Comparison of ENCODE assay signal across 1 cellular context in the genomic region with DNA sequence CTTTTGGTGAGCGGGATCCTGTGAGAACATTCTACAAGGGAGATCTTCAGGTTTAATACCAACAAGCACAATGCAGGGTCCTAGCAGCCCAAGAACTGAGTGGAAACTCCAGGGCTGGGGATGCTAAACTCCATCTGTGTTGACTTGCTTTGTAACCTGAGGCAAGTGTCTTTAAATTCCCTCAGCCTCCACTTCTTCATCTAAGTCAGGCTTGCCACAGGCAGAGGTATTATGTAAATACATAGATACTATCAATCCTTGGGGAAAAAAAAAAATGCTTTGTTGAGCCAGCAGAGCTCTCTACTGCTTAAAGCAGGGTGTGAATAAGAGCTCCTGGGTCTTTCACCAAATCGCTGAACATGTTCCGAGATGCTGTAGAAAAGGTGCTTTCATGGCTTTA.
TF ChIP-seq lines count a peak whose summit lies in the region.

No MANE protein-coding gene starts in this region.

TF ChIP-seq in H1, 55 proteins besides CTCF, POLR2A, EP300 and RAD21:
- no peak for TF ChIP-seq ASH2L (IDR thresholded peaks at IDR 0.05; ENCODE audit: low read length)
- TF ChIP-seq TEAD4 (IDR thresholded peaks at IDR 0.05; ENCODE audit: low read depth, low read length), result no peak
- no peak for TF ChIP-seq GTF2F1 (IDR thresholded peaks at IDR 0.05; ENCODE audit: borderline replicate concordance, low read depth, low read length)
- TF ChIP-seq HDAC2 (IDR thresholded peaks at IDR 0.05; ENCODE audit: borderline replicate concordance in 1 of 2, low read depth in 2 of 2, low read length in 2 of 2), result no peak
- TF ChIP-seq SP2 (IDR thresholded peaks at IDR 0.05; ENCODE audit: low read length), result no peak
- no peak for TF ChIP-seq SIN3A (conservative IDR thresholded peaks at IDR 0.05 in 1 of 2, IDR thresholded peaks at IDR 0.05 in 1 of 2; ENCODE audit: low read depth in 1 of 2, low read length in 2 of 2)
- TF ChIP-seq SIRT6 (IDR thresholded peaks at IDR 0.05; ENCODE audit: low read length), result no peak
- TF ChIP-seq, protein P1, sequence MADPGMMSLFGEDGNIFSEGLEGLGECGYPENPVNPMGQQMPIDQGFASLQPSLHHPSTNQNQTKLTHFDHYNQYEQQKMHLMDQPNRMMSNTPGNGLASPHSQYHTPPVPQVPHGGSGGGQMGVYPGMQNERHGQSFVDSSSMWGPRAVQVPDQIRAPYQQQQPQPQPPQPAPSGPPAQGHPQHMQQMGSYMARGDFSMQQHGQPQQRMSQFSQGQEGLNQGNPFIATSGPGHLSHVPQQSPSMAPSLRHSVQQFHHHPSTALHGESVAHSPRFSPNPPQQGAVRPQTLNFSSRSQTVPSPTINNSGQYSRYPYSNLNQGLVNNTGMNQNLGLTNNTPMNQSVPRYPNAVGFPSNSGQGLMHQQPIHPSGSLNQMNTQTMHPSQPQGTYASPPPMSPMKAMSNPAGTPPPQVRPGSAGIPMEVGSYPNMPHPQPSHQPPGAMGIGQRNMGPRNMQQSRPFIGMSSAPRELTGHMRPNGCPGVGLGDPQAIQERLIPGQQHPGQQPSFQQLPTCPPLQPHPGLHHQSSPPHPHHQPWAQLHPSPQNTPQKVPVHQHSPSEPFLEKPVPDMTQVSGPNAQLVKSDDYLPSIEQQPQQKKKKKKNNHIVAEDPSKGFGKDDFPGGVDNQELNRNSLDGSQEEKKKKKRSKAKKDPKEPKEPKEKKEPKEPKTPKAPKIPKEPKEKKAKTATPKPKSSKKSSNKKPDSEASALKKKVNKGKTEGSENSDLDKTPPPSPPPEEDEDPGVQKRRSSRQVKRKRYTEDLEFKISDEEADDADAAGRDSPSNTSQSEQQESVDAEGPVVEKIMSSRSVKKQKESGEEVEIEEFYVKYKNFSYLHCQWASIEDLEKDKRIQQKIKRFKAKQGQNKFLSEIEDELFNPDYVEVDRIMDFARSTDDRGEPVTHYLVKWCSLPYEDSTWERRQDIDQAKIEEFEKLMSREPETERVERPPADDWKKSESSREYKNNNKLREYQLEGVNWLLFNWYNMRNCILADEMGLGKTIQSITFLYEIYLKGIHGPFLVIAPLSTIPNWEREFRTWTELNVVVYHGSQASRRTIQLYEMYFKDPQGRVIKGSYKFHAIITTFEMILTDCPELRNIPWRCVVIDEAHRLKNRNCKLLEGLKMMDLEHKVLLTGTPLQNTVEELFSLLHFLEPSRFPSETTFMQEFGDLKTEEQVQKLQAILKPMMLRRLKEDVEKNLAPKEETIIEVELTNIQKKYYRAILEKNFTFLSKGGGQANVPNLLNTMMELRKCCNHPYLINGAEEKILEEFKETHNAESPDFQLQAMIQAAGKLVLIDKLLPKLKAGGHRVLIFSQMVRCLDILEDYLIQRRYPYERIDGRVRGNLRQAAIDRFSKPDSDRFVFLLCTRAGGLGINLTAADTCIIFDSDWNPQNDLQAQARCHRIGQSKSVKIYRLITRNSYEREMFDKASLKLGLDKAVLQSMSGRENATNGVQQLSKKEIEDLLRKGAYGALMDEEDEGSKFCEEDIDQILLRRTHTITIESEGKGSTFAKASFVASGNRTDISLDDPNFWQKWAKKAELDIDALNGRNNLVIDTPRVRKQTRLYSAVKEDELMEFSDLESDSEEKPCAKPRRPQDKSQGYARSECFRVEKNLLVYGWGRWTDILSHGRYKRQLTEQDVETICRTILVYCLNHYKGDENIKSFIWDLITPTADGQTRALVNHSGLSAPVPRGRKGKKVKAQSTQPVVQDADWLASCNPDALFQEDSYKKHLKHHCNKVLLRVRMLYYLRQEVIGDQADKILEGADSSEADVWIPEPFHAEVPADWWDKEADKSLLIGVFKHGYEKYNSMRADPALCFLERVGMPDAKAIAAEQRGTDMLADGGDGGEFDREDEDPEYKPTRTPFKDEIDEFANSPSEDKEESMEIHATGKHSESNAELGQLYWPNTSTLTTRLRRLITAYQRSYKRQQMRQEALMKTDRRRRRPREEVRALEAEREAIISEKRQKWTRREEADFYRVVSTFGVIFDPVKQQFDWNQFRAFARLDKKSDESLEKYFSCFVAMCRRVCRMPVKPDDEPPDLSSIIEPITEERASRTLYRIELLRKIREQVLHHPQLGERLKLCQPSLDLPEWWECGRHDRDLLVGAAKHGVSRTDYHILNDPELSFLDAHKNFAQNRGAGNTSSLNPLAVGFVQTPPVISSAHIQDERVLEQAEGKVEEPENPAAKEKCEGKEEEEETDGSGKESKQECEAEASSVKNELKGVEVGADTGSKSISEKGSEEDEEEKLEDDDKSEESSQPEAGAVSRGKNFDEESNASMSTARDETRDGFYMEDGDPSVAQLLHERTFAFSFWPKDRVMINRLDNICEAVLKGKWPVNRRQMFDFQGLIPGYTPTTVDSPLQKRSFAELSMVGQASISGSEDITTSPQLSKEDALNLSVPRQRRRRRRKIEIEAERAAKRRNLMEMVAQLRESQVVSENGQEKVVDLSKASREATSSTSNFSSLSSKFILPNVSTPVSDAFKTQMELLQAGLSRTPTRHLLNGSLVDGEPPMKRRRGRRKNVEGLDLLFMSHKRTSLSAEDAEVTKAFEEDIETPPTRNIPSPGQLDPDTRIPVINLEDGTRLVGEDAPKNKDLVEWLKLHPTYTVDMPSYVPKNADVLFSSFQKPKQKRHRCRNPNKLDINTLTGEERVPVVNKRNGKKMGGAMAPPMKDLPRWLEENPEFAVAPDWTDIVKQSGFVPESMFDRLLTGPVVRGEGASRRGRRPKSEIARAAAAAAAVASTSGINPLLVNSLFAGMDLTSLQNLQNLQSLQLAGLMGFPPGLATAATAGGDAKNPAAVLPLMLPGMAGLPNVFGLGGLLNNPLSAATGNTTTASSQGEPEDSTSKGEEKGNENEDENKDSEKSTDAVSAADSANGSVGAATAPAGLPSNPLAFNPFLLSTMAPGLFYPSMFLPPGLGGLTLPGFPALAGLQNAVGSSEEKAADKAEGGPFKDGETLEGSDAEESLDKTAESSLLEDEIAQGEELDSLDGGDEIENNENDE (IDR thresholded peaks at IDR 0.05; ENCODE audit: insufficient replicate concordance, low read length), result no peak
- TF ChIP-seq PHF8 (conservative IDR thresholded peaks at IDR 0.05; ENCODE audit: low read depth, low read length), result no peak
- TF ChIP-seq SRF (IDR thresholded peaks at IDR 0.05; ENCODE audit: low read depth, low read length), result no peak
- no peak for TF ChIP-seq CREB1 (IDR thresholded peaks at IDR 0.05)
- TF ChIP-seq TAF7 (optimal IDR thresholded peaks at IDR 0.05; ENCODE audit: borderline replicate concordance, low read depth, low read length), result no peak
- TF ChIP-seq, protein P2, sequence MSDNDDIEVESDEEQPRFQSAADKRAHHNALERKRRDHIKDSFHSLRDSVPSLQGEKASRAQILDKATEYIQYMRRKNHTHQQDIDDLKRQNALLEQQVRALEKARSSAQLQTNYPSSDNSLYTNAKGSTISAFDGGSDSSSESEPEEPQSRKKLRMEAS (IDR thresholded peaks at IDR 0.05), result no peak
- no peak for TF ChIP-seq TBP (IDR thresholded peaks at IDR 0.05; ENCODE audit: low read depth, low read length)
- TF ChIP-seq CTBP2 (IDR thresholded peaks at IDR 0.05; ENCODE audit: borderline replicate concordance, insufficient read depth, insufficient read length, low read length), result no peak
- TF ChIP-seq BRCA1 (IDR thresholded peaks at IDR 0.05; ENCODE audit: low read depth, low read length), result no peak
- no peak for TF ChIP-seq RXRA (IDR thresholded peaks at IDR 0.05; ENCODE audit: insufficient read depth, low read depth, low read length)
TF ChIP-seq in H1: peak in this region for 0.
